1 cellular context compared by ENCODE assay signal in genomic region chr12:9372202-9372601, GRCh38.
TF ChIP-seq lines count a peak whose summit lies in the region.

No MANE protein-coding gene starts in this region.

TF ChIP-seq in HepG2, 621 proteins besides CTCF, POLR2A, EP300 and RAD21 (continued from another document):
- TF ChIP-seq ZNF652 (CRISPR knock-in tag; IDR thresholded peaks at IDR 0.05; ENCODE audit: borderline replicate concordance, low read depth) (no peak), STAG1 (CRISPR knock-in tag; IDR thresholded peaks at IDR 0.05) (peak; percentile 76), GATAD2A (CRISPR knock-in tag; IDR thresholded peaks at IDR 0.05) (0 out of 2 replicates have a peak, but pooled peaks have one; percentile 20), SMC3 (IDR thresholded peaks at IDR 0.05; ENCODE audit: low read length) (peak; percentile 85), GABPB1 (CRISPR knock-in tag; IDR thresholded peaks at IDR 0.05) (no peak), ELF1 (CRISPR knock-in tag; IDR thresholded peaks at IDR 0.05) (peak; percentile 15; the same call in 1 of the 2 replicates), RBAK (CRISPR knock-in tag; IDR thresholded peaks at IDR 0.05) (no peak), ZNF704 (CRISPR knock-in tag; IDR thresholded peaks at IDR 0.05; ENCODE audit: borderline replicate concordance) (no peak)
- TF ChIP-seq, protein P1, sequence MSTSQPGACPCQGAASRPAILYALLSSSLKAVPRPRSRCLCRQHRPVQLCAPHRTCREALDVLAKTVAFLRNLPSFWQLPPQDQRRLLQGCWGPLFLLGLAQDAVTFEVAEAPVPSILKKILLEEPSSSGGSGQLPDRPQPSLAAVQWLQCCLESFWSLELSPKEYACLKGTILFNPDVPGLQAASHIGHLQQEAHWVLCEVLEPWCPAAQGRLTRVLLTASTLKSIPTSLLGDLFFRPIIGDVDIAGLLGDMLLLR (CRISPR knock-in tag; IDR thresholded peaks at IDR 0.05): no peak
- TF ChIP-seq, protein P2, sequence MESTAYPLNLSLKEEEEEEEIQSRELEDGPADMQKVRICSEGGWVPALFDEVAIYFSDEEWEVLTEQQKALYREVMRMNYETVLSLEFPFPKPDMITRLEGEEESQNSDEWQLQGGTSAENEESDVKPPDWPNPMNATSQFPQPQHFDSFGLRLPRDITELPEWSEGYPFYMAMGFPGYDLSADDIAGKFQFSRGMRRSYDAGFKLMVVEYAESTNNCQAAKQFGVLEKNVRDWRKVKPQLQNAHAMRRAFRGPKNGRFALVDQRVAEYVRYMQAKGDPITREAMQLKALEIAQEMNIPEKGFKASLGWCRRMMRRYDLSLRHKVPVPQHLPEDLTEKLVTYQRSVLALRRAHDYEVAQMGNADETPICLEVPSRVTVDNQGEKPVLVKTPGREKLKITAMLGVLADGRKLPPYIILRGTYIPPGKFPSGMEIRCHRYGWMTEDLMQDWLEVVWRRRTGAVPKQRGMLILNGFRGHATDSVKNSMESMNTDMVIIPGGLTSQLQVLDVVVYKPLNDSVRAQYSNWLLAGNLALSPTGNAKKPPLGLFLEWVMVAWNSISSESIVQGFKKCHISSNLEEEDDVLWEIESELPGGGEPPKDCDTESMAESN (CRISPR knock-in tag; conservative IDR thresholded peaks at IDR 0.05): no peak
